ENCODE assay signal across 9 cellular contexts in the genomic region with DNA sequence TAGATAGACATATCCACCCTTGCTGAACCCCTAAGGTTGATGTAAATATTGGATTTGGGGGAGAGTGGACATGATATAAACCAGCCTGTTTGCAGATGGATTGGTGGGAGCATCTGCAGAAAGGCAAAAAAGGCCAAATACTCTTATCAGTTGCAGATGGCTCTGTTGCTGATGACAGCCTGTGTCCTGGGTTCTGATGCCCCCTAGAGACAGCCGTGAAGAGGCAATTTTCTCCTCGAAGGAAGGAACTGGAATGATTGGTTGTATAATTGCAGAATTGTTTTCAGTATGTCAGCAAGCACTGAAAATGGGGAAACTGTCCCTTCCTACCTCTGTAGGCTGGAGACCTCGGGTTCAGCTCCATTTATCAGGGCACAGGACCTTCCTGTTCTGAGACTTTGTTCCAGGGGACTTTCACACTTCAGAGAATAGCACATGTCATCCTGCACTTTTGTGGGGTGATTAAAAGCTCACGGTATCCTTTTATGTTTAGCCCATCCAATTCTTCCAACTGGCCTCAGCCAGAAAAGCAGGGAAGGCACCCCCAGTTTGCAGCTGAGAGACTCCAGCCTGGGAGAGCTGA.
DNase-seq lines count a peak whose midpoint lies in the region; ATAC-seq lines count a peak whose summit lies in the region.
"Had no signal": no experiment of that assay in that cellular context is flagged by ENCODE, and none has a peak within 500 bp of the region (broad histone marks: within the 10 kb centered on the region; RNA-seq: fewer than 3 reads in every experiment).

No MANE protein-coding gene starts in this region.

- DNase-seq in NCI-H1694 treated with DMSO at 0.1 percent for 48 hours (lab: John Stamatoyannopoulos, UW): peak; percentile 10
- DNase-seq in NCI-H1694 (lab: John Stamatoyannopoulos, UW): no peak
- peak; percentile 52 for DNase-seq in MV-4-11 (lab: John Stamatoyannopoulos, UW)
- peak; percentile 15 for DNase-seq in activated naive CD8-positive, alpha-beta T cell treated with anti-CD3 and anti-CD28 coated beads for 36 hours
- no peak for DNase-seq in right cardiac atrium

- H3K27ac ChIP-seq in right cardiac atrium (ENCODE audit: low read length) (peak overlapping the region; percentile 23), stomach smooth muscle (ENCODE audit: low read length) (peak overlapping the region; percentile 18)

- intact Hi-C loops in right cardiac atrium (cut with DNase I): no loop called here

- WGBS in right cardiac atrium: 36% methylated on average over 4 of the region's 4 CpGs

- H3K4me3 Mint-ChIP-seq in activated naive CD8-positive, alpha-beta T cell treated with anti-CD3 and anti-CD28 coated beads for 36 hours: no peak overlapping the region
- H3K4me3 Mint-ChIP-seq: CD4-positive, alpha-beta memory T cell had no signal

- H3K9me3 ChIP-seq in right cardiac atrium (ENCODE audit: control insufficient read depth, low read length) (no peaks in the 10 kb centered on the region), stomach smooth muscle (ENCODE audit: control insufficient read depth in 2 of 2, low read length in 2 of 2) (no peaks in the 10 kb centered on the region)

- ATAC-seq in right cardiac atrium (peak; percentile 33 to 38), GM21515 (IDR thresholded peaks at IDR 0.05; ENCODE audit: unreplicated experiment) (no peak), HG03378 (IDR thresholded peaks at IDR 0.05; ENCODE audit: unreplicated experiment) (no peak)

- H3K4me3 ChIP-seq in right cardiac atrium (ENCODE audit: low read length) (no peak overlapping the region), stomach smooth muscle (ENCODE audit: low read length in 2 of 2) (no peak overlapping the region)

- peak overlapping the region; percentile 27 for H3K27ac Mint-ChIP-seq in activated naive CD8-positive, alpha-beta T cell treated with anti-CD3 and anti-CD28 coated beads for 36 hours
- H3K27ac Mint-ChIP-seq: CD4-positive, alpha-beta memory T cell had no signal

- H3K4me1 Mint-ChIP-seq in activated naive CD8-positive, alpha-beta T cell treated with anti-CD3 and anti-CD28 coated beads for 36 hours: peaks cover 12% of the 10 kb centered on the region

- peaks cover 2% of the 10 kb centered on the region for H3K36me3 Mint-ChIP-seq in activated naive CD8-positive, alpha-beta T cell treated with anti-CD3 and anti-CD28 coated beads for 36 hours

- H3K9me3 Mint-ChIP-seq in activated naive CD8-positive, alpha-beta T cell treated with anti-CD3 and anti-CD28 coated beads for 36 hours: no peaks in the 10 kb centered on the region

- H3K27me3 ChIP-seq in right cardiac atrium (ENCODE audit: control insufficient read depth, insufficient read depth) (no peaks in the 10 kb centered on the region), stomach smooth muscle (ENCODE audit: control insufficient read depth in 1 of 2, insufficient read depth in 2 of 2, low read length in 2 of 2) (no peaks in the 10 kb centered on the region)

- peaks cover 12% of the 10 kb centered on the region for H3K4me1 ChIP-seq in right cardiac atrium (ENCODE audit: control insufficient read depth, insufficient read depth, low read length)
- H3K4me1 ChIP-seq in stomach smooth muscle (ENCODE audit: control insufficient read depth, insufficient read depth, low read length): peaks cover 27% of the 10 kb centered on the region

- no peak overlapping the region for H3K9ac ChIP-seq in stomach smooth muscle (ENCODE audit: low read length in 2 of 2)

- H3K36me3 ChIP-seq in stomach smooth muscle (ENCODE audit: control insufficient read depth in 2 of 2, insufficient read depth in 2 of 2, low read length in 2 of 2): peaks cover 2 to 17% of the 10 kb centered on the region in 2 donors

- H3K27me3 Mint-ChIP-seq in activated naive CD8-positive, alpha-beta T cell treated with anti-CD3 and anti-CD28 coated beads for 36 hours: no peaks in the 10 kb centered on the region

Comparison
In these comparisons a context has a peak if more than half of its experiments do, and no peak if none do; other contexts are left out.
1. DNase-seq: peak in NCI-H1694 treated with DMSO at 0.1 percent for 48 hours (single experiment), MV-4-11 (single experiment) and activated naive CD8-positive, alpha-beta T cell treated with anti-CD3 and anti-CD28 coated beads for 36 hours (single experiment); none in NCI-H1694 (single experiment) and right cardiac atrium (0 of 3).
2. ATAC-seq: peak in right cardiac atrium (2 of 2); none in GM21515 (single experiment) and HG03378 (single experiment).